In the genomic region with DNA sequence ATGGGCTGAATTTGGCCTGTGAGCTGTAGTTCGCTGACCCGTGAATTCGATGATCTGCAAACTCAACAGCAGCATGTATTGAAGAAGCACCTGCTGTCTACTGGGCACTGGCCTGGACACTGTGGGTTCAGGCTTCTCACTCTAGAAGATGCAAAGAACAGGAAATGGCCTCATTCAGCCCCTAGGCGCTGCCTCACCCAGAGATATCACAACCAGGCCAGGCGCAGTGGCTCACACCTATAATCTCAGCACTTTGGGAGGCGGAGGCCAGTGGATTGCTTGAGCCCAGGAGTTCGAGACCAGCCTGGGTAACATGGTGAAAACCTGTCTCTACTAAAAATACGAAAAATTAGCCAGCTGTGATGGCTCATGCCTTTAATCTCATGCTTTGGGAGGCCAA, we compare ENCODE assay signal across 27 cellular contexts. TPM values are rescaled to one million over a fixed set of nuclear protein-coding genes. Genes with fewer than 3 reads are reported as not detected.
"Had no signal": no experiment of that assay in that cellular context is flagged by ENCODE, and none has a peak within 500 bp of the region (broad histone marks: within the 10 kb centered on the region; RNA-seq: fewer than 3 reads in every experiment).

No MANE protein-coding gene starts in this region.

- H3K27ac ChIP-seq: left lung, lower lobe of right lung, pancreas, prostate gland, skin epidermis, suprapubic skin, thoracic aorta, tibial nerve, uterus had no signal

- H3K36me3 ChIP-seq: lower lobe of right lung, uterus had no signal

- H3K36me3 Mint-ChIP-seq: immature natural killer cell; stimulated activated effector memory CD8-positive, alpha-beta T cell treated with anti-CD3 and anti-CD28 coated beads, Interleukin-12 subunit alpha, Interleukin-12 subunit beta, amount 100 ng/mL, for 72 hours; type B pancreatic cell had no signal

- H3K4me1 ChIP-seq: uterus had no signal

- H3K27me3 ChIP-seq: left lung, pancreas, suprapubic skin, tibial nerve, uterus had no signal

- H3K27me3 Mint-ChIP-seq: naive thymus-derived CD8-positive, alpha-beta T cell; stimulated activated naive CD8-positive, alpha-beta T cell treated with anti-CD3 and anti-CD28 coated beads, Interleukin-15, Interleukin-2, amounts not matched to agents 100 ng/mL and 50 ng/mL, for 24 hours; type B pancreatic cell had no signal

- DNase-seq: hypothalamus; immature natural killer cell; kidney; left colon; left lung; lower lobe of right lung; mammary epithelial cell; mesenchymal stem cell; naive thymus-derived CD8-positive, alpha-beta T cell; nucleus accumbens; pancreas; posterior cingulate gyrus; retina; stimulated activated CD4-positive, alpha-beta T cell treated with anti-CD3 and anti-CD28 coated beads, Interleukin-4, amount 100 ng/mL, for 24 hours; stimulated activated naive CD4-positive, alpha-beta T cell; uterus had no signal

- H3K4me3 ChIP-seq: left lung, lower lobe of right lung, pancreas, prostate gland, skin epidermis, suprapubic skin, thoracic aorta, tibial nerve, uterus had no signal

- FAIRE-seq: islet of Langerhans, kidney, pancreas had no signal

- H3K4me3 Mint-ChIP-seq: immature natural killer cell; naive thymus-derived CD8-positive, alpha-beta T cell; nephron; neural crest cell; stimulated activated effector memory CD8-positive, alpha-beta T cell treated with anti-CD3 and anti-CD28 coated beads, Interleukin-12 subunit alpha, Interleukin-12 subunit beta, amount 100 ng/mL, for 72 hours; stimulated activated naive CD8-positive, alpha-beta T cell treated with anti-CD3 and anti-CD28 coated beads, Interleukin-15, Interleukin-2, amounts not matched to agents 100 ng/mL and 50 ng/mL, for 24 hours; type B pancreatic cell had no signal

- H3K27ac Mint-ChIP-seq: naive thymus-derived CD8-positive, alpha-beta T cell; nephron; stimulated activated effector memory CD8-positive, alpha-beta T cell treated with anti-CD3 and anti-CD28 coated beads, Interleukin-12 subunit alpha, Interleukin-12 subunit beta, amount 100 ng/mL, for 72 hours; stimulated activated naive CD8-positive, alpha-beta T cell treated with anti-CD3 and anti-CD28 coated beads, Interleukin-15, Interleukin-2, amounts not matched to agents 100 ng/mL and 50 ng/mL, for 24 hours; type B pancreatic cell had no signal

- H3K9me3 ChIP-seq: left lung, lower lobe of right lung, pancreas, prostate gland, suprapubic skin, thoracic aorta, tibial nerve, uterus had no signal

- H3K9me3 Mint-ChIP-seq: immature natural killer cell; naive thymus-derived CD8-positive, alpha-beta T cell; nephron; neural crest cell; stimulated activated effector memory CD8-positive, alpha-beta T cell treated with anti-CD3 and anti-CD28 coated beads, Interleukin-12 subunit alpha, Interleukin-12 subunit beta, amount 100 ng/mL, for 72 hours; stimulated activated naive CD8-positive, alpha-beta T cell treated with anti-CD3 and anti-CD28 coated beads, Interleukin-15, Interleukin-2, amounts not matched to agents 100 ng/mL and 50 ng/mL, for 24 hours; type B pancreatic cell had no signal

RNA-seq across cellular contexts. Expression of gene MFAP2, which starts 23.6 kb away (rescaled TPM):
- total RNA-seq: naive thymus-derived CD8-positive, alpha-beta T cell had no signal
- polyA plus RNA-seq: immature natural killer cell had no signal
